Comparison of ENCODE assay signal across 27 cellular contexts in the genomic region with DNA sequence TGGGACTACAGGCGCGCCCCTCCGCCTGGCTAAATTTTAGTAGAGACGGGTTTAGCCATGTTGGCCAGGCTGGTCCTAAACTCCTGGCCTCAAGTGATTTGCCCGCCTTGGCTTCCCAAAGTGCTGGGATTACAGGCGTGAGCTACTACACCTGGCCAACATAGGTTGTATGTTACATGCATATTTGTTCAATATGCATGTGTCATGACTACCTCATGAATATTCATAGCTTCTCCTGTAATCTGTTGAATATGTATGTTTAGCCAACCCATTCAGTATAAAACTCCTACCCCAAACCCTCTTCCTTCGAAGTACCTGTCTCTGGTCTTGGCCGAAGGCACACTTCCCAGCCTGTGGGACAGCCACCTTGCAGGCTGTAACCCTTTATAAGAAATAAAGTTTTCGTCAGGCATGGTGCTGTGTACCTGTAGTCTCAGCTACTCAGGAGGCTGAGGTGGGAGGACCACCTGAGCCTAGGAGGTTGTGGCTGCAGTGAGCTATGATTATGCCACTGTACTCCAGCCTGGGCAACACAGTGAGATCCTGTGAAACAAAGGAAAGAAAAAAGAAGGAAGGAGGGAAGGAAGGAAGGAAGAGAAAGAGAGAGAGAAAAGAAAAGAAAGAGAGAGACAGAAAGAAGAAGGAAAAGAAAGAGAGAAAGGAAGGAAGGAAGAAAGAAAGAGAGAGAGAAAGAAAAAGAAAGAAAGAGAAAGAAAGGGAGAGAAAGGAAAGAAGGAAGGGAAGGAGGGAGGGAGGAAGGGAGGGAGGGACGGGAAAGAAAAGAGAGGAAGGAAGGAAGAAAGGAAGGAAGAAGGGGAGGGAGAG. TPM values are rescaled to one million over a fixed set of nuclear protein-coding genes. Genes with fewer than 3 reads are reported as not detected.
"Had no signal": no experiment of that assay in that cellular context is flagged by ENCODE, and none has a peak within 500 bp of the region (broad histone marks: within the 10 kb centered on the region; RNA-seq: fewer than 3 reads in every experiment).

No MANE protein-coding gene starts in this region.

- H3K9ac ChIP-seq: parathyroid adenoma had no signal

- H3K4me3 Mint-ChIP-seq: naive thymus-derived CD4-positive, alpha-beta T cell; nephron progenitor cell had no signal

- H3K27ac Mint-ChIP-seq: naive thymus-derived CD4-positive, alpha-beta T cell; nephron progenitor cell had no signal

- H3K27me3 ChIP-seq: dorsolateral prefrontal cortex, right lobe of liver, upper lobe of right lung, vagina had no signal

- ATAC-seq: left colon; naive thymus-derived CD4-positive, alpha-beta T cell; psoas muscle; right lobe of liver; upper lobe of right lung had no signal

- H3K4me3 ChIP-seq: dorsolateral prefrontal cortex, psoas muscle, right lobe of liver, spleen, tibial artery, upper lobe of right lung, vagina had no signal

- H3K9me3 Mint-ChIP-seq: nephron progenitor cell had no signal

- H3K4me1 ChIP-seq: psoas muscle, right lobe of liver, tibial artery, vagina had no signal

- H3K27ac ChIP-seq: dorsolateral prefrontal cortex, psoas muscle, right lobe of liver, spleen, tibial artery, upper lobe of right lung, vagina had no signal

- H3K79me2 ChIP-seq: parathyroid adenoma had no signal

- H3K9me3 ChIP-seq: psoas muscle, right lobe of liver, spleen, tibial artery, upper lobe of right lung, vagina had no signal

- H3K4me1 Mint-ChIP-seq: nephron progenitor cell had no signal

- H3K36me3 Mint-ChIP-seq: naive thymus-derived CD4-positive, alpha-beta T cell had no signal

- DNase-seq: cortex of kidney; dorsolateral prefrontal cortex; effector CD8-positive, alpha-beta T cell; head of caudate nucleus; hippocampal formation; naive thymus-derived CD4-positive, alpha-beta T cell; nephron progenitor cell; psoas muscle; retina; right lobe of liver; spleen; stimulated activated CD4-positive, alpha-beta T cell treated with anti-CD3 and anti-CD28 coated beads, Interleukin-15, amount 100 ng/mL, for 24 hours; stimulated activated CD4-positive, alpha-beta T cell treated with anti-CD3 and anti-CD28 coated beads, Interleukin-1b, Interleukin-23, amount 100 ng/mL, for 48 hours; stimulated activated CD4-positive, alpha-beta T cell treated with anti-CD3 and anti-CD28 coated beads, Interleukin-4, amount 100 ng/mL, for 24 hours; stimulated activated naive CD4-positive, alpha-beta T cell treated with Interleukin-2 at 50 U/mL for 16 hours; tibial artery; upper lobe of right lung had no signal

- H3K36me3 ChIP-seq: right lobe of liver, spleen, tibial artery, upper lobe of right lung, vagina had no signal

RNA-seq across cellular contexts. Expression of a gene that starts 29.3 kb away (rescaled TPM):
- total RNA-seq: kidney epithelial cell, left colon, liver, lung microvascular endothelial cell, psoas muscle, right lobe of liver, temporal lobe, upper lobe of right lung, vagina had no signal
- polyA plus RNA-seq: esophagus; liver; naive thymus-derived CD4-positive, alpha-beta T cell; psoas muscle had no signal

RNA-seq across cellular contexts. Expression of a gene that starts 41.9 kb away (rescaled TPM):
- total RNA-seq: kidney epithelial cell, left colon, upper lobe of right lung, vagina had no signal
- polyA plus RNA-seq: esophagus; liver; naive thymus-derived CD4-positive, alpha-beta T cell had no signal

RNA-seq across cellular contexts. Expression of a gene that starts 47.9 kb away (rescaled TPM):
- total RNA-seq: kidney epithelial cell, lung microvascular endothelial cell, temporal lobe, vagina had no signal
- polyA plus RNA-seq: naive thymus-derived CD4-positive, alpha-beta T cell had no signal

RNA-seq across cellular contexts. Expression of a gene that starts 52.5 kb away (rescaled TPM):
- total RNA-seq: liver, lung microvascular endothelial cell, mesenteric fat pad, omental fat pad, psoas muscle, right lobe of liver, temporal lobe, upper lobe of right lung, vagina had no signal
- polyA plus RNA-seq: esophagus; liver; naive thymus-derived CD4-positive, alpha-beta T cell; psoas muscle had no signal
